ENCODE assay signal across 8 cellular contexts in the genomic region with DNA sequence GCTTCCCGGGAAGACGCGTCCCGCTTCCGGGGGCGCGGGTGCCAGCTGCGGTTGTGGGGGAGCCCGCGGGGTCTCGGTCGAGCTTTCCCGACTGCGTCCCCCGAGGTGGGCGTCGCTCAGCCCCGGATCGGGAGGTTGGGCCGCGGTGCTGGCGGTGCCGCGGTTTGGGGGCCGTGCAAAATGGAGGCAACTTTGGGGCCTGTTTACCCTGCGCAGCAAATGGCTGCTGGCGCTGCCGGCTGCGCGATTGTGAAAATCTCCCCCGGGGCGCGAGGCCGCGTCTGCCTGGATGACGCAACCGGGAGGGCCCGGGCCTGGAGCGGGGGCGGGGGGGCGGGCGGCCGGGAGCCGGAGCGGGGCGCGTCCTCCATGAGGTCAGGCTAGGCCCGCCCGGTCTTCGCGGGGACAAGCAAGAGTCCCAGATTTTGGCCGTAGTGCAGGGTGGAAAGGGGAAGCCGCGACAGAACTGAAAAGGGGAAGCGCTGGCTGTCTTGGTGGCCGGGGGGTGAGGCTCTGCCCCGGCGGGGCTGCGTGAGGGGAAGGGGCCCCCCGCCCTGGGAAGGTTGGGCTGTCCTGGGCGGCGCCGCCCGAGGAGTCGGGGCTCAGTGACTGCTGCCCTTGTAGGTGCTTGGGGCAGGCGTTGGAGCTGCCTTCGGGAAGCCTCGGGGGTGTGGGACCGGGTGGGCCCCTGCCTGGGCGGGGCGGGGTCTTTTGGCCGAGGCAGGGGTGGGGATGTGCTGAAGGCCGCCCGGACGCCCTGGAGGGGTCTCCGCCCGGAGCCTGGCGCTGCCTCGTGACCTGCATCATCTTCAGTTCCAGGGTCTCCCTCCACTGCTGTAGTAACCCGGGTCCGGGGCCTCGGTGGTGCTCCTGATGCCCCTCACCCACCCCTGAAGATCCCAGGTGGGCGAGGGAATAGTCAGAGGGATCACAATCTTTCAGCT. TPM values are rescaled to one million over a fixed set of nuclear protein-coding genes. Genes with fewer than 3 reads are reported as not detected.
DNase-seq lines count a peak whose midpoint lies in the region; ATAC-seq, FAIRE-seq and TF ChIP-seq lines count a peak whose summit lies in the region.

No MANE protein-coding gene starts in this region.

- H3K4me3 ChIP-seq in AG04449 (ENCODE audit: low read depth, low read length) (peak overlapping the region; percentile 100), H7 (ENCODE audit: insufficient read depth, low read depth, low read length) (peak overlapping the region; percentile 100), SK-N-MC (peak overlapping the region; percentile 96)

- H3K27me3 Mint-ChIP-seq in activated naive CD4-positive, alpha-beta T cell treated with anti-CD3 and anti-CD28 coated beads, Interleukin-2, amount 10 ng/mL, durations not matched to agents 7 days and 5 days, result peaks cover 3% of the 10 kb centered on the region
- H3K27me3 Mint-ChIP-seq in neural crest cell (ENCODE audit: low read depth), result peaks cover 10% of the 10 kb centered on the region

- H3K27ac Mint-ChIP-seq in activated naive CD4-positive, alpha-beta T cell treated with anti-CD3 and anti-CD28 coated beads, Interleukin-2, amount 10 ng/mL, durations not matched to agents 7 days and 5 days, result peak overlapping the region; percentile 90
- no peak overlapping the region for H3K27ac Mint-ChIP-seq in neural crest cell (ENCODE audit: unreplicated experiment)

- H3K36me3 ChIP-seq in H7 (replicated peaks; ENCODE audit: control insufficient read depth, insufficient read depth, low read length) (peaks cover 9% of the 10 kb centered on the region), SK-N-MC (ENCODE audit: insufficient read depth, low read length) (peaks cover 36% of the 10 kb centered on the region)

- H3K27ac ChIP-seq in SK-N-MC, result peak overlapping the region; percentile 81

- POLR2A ChIA-PET in AG04449 (lab: Yijun Ruan, JAX), result interaction anchor here (0.8 to 1.3 kb wide), 5 partner anchors 16 to 369 kb away, joined by 3 to 6 read pairs (median 3); no protein-coding TSS in a partner anchor

- H3K9me3 ChIP-seq in SK-N-MC (ENCODE audit: low read depth, low read length), result no peaks in the 10 kb centered on the region

- FAIRE-seq in frontal cortex (lab: Jason Lieb, UNC), result no peak

- H3K4me3 Mint-ChIP-seq in activated naive CD4-positive, alpha-beta T cell treated with anti-CD3 and anti-CD28 coated beads, Interleukin-2, amount 10 ng/mL, durations not matched to agents 7 days and 5 days, result peak overlapping the region; percentile 87
- H3K4me3 Mint-ChIP-seq in neural crest cell, result peak overlapping the region; percentile 93

- H3K27me3 ChIP-seq in H7 (ENCODE audit: control insufficient read depth, insufficient read depth, low read length), result no peaks in the 10 kb centered on the region

- ATAC-seq in HG02759 (IDR thresholded peaks at IDR 0.05; ENCODE audit: unreplicated experiment), result no peak

- DNase-seq in AG04449 (ENCODE audit: low read depth, low spot score), result no peak
- DNase-seq in H7, result peak; percentile 91
- DNase-seq in SK-N-MC (ENCODE audit: low read depth, low spot score), result no peak
- DNase-seq in activated naive CD4-positive, alpha-beta T cell treated with anti-CD3 and anti-CD28 coated beads, Interleukin-2, amount 10 ng/mL, durations not matched to agents 7 days and 5 days, result peak; percentile 77
- DNase-seq in frontal cortex (ENCODE audit: low spot score in 2 of 2), result peak; percentile 86 to 87
- peak; percentile 48 for DNase-seq in neural crest cell (ENCODE audit: low read depth, low spot score)
- peak; percentile 78 for DNase-seq in stromal cell of bone marrow (ENCODE audit: low read depth)

- peaks cover 23% of the 10 kb centered on the region for H3K36me3 Mint-ChIP-seq in activated naive CD4-positive, alpha-beta T cell treated with anti-CD3 and anti-CD28 coated beads, Interleukin-2, amount 10 ng/mL, durations not matched to agents 7 days and 5 days
- H3K36me3 Mint-ChIP-seq in neural crest cell (ENCODE audit: low read depth), result peaks cover 12% of the 10 kb centered on the region

- CTCF ChIA-PET in AG04449 (lab: Yijun Ruan, JAX), result interaction anchor here (0.6 to 3.7 kb wide), 6 partner anchors 12 to 120 kb away, joined by 3 to 16 read pairs (median 4); a partner anchor contains a TSS
- CTCF ChIA-PET in activated naive CD4-positive, alpha-beta T cell treated with anti-CD3 and anti-CD28 coated beads, Interleukin-2, amount 10 ng/mL, durations not matched to agents 7 days and 5 days (lab: Charles Lee), result interaction anchor here (0.8 to 1.5 kb wide), 3 partner anchors 8 to 20 kb away, joined by 3 to 4 read pairs (median 3); no protein-coding TSS in a partner anchor

- TF ChIP-seq CTCF in AG04449 (IDR thresholded peaks at IDR 0.05; ENCODE audit: insufficient read depth, low read length, missing control alignments), result no peak
- no peak for TF ChIP-seq CTCF in neural crest cell (conservative IDR thresholded peaks at IDR 0.05)

- peak overlapping the region; percentile 93 for H3K9ac ChIP-seq in SK-N-MC (ENCODE audit: insufficient read length)

- H3K4me1 Mint-ChIP-seq in activated naive CD4-positive, alpha-beta T cell treated with anti-CD3 and anti-CD28 coated beads, Interleukin-2, amount 10 ng/mL, durations not matched to agents 7 days and 5 days, result peaks cover 52% of the 10 kb centered on the region
- peaks cover 30% of the 10 kb centered on the region for H3K4me1 Mint-ChIP-seq in neural crest cell

- no peaks in the 10 kb centered on the region for H3K9me3 Mint-ChIP-seq in activated naive CD4-positive, alpha-beta T cell treated with anti-CD3 and anti-CD28 coated beads, Interleukin-2, amount 10 ng/mL, durations not matched to agents 7 days and 5 days
- no peaks in the 10 kb centered on the region for H3K9me3 Mint-ChIP-seq in neural crest cell

RNA-seq across cellular contexts. Expression of a gene that starts 11.1 kb away (rescaled TPM):
- total RNA-seq in H7 (2014; rRNA removed; shearing (Covaris generic)), result not detected in 2 replicates
- total RNA-seq in frontal cortex (under 0.01 TPM), neural crest cell (not detected in 2 replicates)

RNA-seq across cellular contexts. Expression of a gene that starts 14.6 kb away (rescaled TPM):
- total RNA-seq in H7 (2014; rRNA removed; shearing (Covaris generic)), result not detected in 2 replicates
- total RNA-seq in frontal cortex (2.0 TPM), neural crest cell (0.40 and 0.71 TPM in 2 replicates)

RNA-seq across cellular contexts. Expression of a gene that starts 21.7 kb away (rescaled TPM):
- 10.5 and 12.8 TPM in 2 replicates for total RNA-seq in H7 (2014; rRNA removed; shearing (Covaris generic))
- total RNA-seq in frontal cortex, result 0.82 TPM
- total RNA-seq in neural crest cell, result 71.6 and 79.1 TPM in 2 replicates

RNA-seq across cellular contexts. Expression of a gene that starts 34.2 kb away (rescaled TPM):
- total RNA-seq in H7 (2014; rRNA removed; shearing (Covaris generic)), result 107 and 115 TPM in 2 replicates
- total RNA-seq in frontal cortex (23.2 TPM), neural crest cell (186 and 189 TPM in 2 replicates)

RNA-seq across cellular contexts. Expression of a gene that starts 34.7 kb away (rescaled TPM):
- 269 and 295 TPM in 2 replicates for total RNA-seq in H7 (2014; rRNA removed; shearing (Covaris generic))
- 40.8 TPM for total RNA-seq in frontal cortex
- 132 and 137 TPM in 2 replicates for total RNA-seq in neural crest cell

Comparison
In these comparisons a context has a peak if more than half of its experiments do, and no peak if none do; other contexts are left out.
1. DNase-seq: peak in H7 (single experiment), activated naive CD4-positive, alpha-beta T cell treated with anti-CD3 and anti-CD28 coated beads, Interleukin-2, amount 10 ng/mL, durations not matched to agents 7 days and 5 days (single experiment), frontal cortex (2 of 2), neural crest cell (single experiment) and stromal cell of bone marrow (single experiment); none in AG04449 (single experiment) and SK-N-MC (single experiment).
2. Peak in every context shown above with its lines, with median percentiles within 50 percentile points of each other: H3K4me3 ChIP-seq.